ENCODE assay signal across 1 cellular context in genomic region chr22:39246690-39247332, GRCh38.
TF ChIP-seq lines count a peak whose summit lies in the region.

No MANE protein-coding gene starts in this region.

TF ChIP-seq in K562, 482 proteins besides CTCF, POLR2A, EP300 and RAD21 (continued from another document and continues in another):
- TF ChIP-seq E2F5 (CRISPR knock-in tag; IDR thresholded peaks at IDR 0.05) (no peak), HMG20A (CRISPR knock-in tag; conservative IDR thresholded peaks at IDR 0.05) (no peak), TAL1 (IDR thresholded peaks at IDR 0.05) (peak; percentile 71), ZBTB7A (IDR thresholded peaks at IDR 0.05; ENCODE audit: borderline replicate concordance, control insufficient read depth, low read depth, low read length) (no peak), MXI1 (IDR thresholded peaks at IDR 0.05; ENCODE audit: low read depth, low read length) (no peak), SMAD1 (IDR thresholded peaks at IDR 0.05; ENCODE audit: low read depth, low read length, partially characterized antibody) (no peak), ZNF174 (CRISPR knock-in tag; IDR thresholded peaks at IDR 0.05) (no peak), CREB3L1 (IDR thresholded peaks at IDR 0.05; ENCODE audit: borderline replicate concordance, low read depth) (no peak), SUPT5H (IDR thresholded peaks at IDR 0.05) (no peak), TAF9B (IDR thresholded peaks at IDR 0.05; ENCODE audit: partially characterized antibody) (no peak), RBM25 (IDR thresholded peaks at IDR 0.05; ENCODE audit: low read depth, low read length, severe bottlenecking) (peak; percentile 96), ZNF764 (CRISPR knock-in tag; IDR thresholded peaks at IDR 0.05; ENCODE audit: low read depth) (no peak), ESRRA (IDR thresholded peaks at IDR 0.05; ENCODE audit: borderline replicate concordance, low read depth) (peak; percentile 99), ZNF280A (IDR thresholded peaks at IDR 0.05; ENCODE audit: low read depth, partially characterized antibody) (no peak), BRD9 (IDR thresholded peaks at IDR 0.05; ENCODE audit: low read depth, partially characterized antibody) (peak; percentile 61), SP1 (CRISPR knock-in tag; IDR thresholded peaks at IDR 0.05) (no peak), ZKSCAN1 (IDR thresholded peaks at IDR 0.05; ENCODE audit: low read depth, low read length) (0 out of 2 replicates have a peak, but pooled peaks have one; percentile 68), PRPF4 (IDR thresholded peaks at IDR 0.05; ENCODE audit: insufficient read depth, low read depth, low read length, poor library complexity, severe bottlenecking) (no peak), NCOR1 (IDR thresholded peaks at IDR 0.05) (peak; percentile 75), MEF2A (IDR thresholded peaks at IDR 0.05; ENCODE audit: control insufficient read depth, low read depth, low read length) (peak; percentile 85), ZNF395 (CRISPR knock-in tag; IDR thresholded peaks at IDR 0.05) (no peak), FOXK1 (CRISPR knock-in tag; IDR thresholded peaks at IDR 0.05; ENCODE audit: borderline replicate concordance) (no peak), RCOR1 (IDR thresholded peaks at IDR 0.05; ENCODE audit: borderline replicate concordance in 1 of 2, low read depth in 2 of 2, low read length in 2 of 2) (peak in 1 of 2 experiments; percentile 39; a peak in 1 of 4 replicates), SREBF1 (IDR thresholded peaks at IDR 0.05; ENCODE audit: borderline replicate concordance, low read depth, low read length) (no peak), FOXP4 (CRISPR knock-in tag; IDR thresholded peaks at IDR 0.05; ENCODE audit: borderline replicate concordance) (no peak), CC2D1A (IDR thresholded peaks at IDR 0.05) (no peak), ZNF445 (CRISPR knock-in tag; IDR thresholded peaks at IDR 0.05; ENCODE audit: low read depth) (no peak), NR2F6 (CRISPR knock-in tag; IDR thresholded peaks at IDR 0.05) (no peak), SIN3B (IDR thresholded peaks at IDR 0.05; ENCODE audit: low read depth) (no peak), MAX (CRISPR knock-in tag; IDR thresholded peaks at IDR 0.05) (no peak), ZNF766 (CRISPR knock-in tag; conservative IDR thresholded peaks at IDR 0.05) (no peak), E2F8 (IDR thresholded peaks at IDR 0.05; ENCODE audit: low read depth, partially characterized antibody) (no peak), ZFP1 (CRISPR knock-in tag; IDR thresholded peaks at IDR 0.05) (no peak), MEIS2 (IDR thresholded peaks at IDR 0.05; ENCODE audit: partially characterized antibody) (peak; percentile 41), SOX6 (IDR thresholded peaks at IDR 0.05) (peak; percentile 77), ZNF511 (CRISPR knock-in tag; IDR thresholded peaks at IDR 0.05) (no peak), NFYB (IDR thresholded peaks at IDR 0.05; ENCODE audit: extremely low read depth, insufficient read length) (no peak), ZNF592 (IDR thresholded peaks at IDR 0.05) (no peak), CXXC5 (CRISPR knock-in tag; IDR thresholded peaks at IDR 0.05) (0 out of 2 replicates have a peak, but pooled peaks have one; percentile 27), ZNF24 (IDR thresholded peaks at IDR 0.05) (no peak), HEY1 (CRISPR knock-in tag; IDR thresholded peaks at IDR 0.05; ENCODE audit: borderline replicate concordance) (no peak), ZNF239 (CRISPR knock-in tag; IDR thresholded peaks at IDR 0.05) (no peak), KLF16 (IDR thresholded peaks at IDR 0.05) (peak; percentile 25; the same call in 1 of the 2 replicates), NFIC (IDR thresholded peaks at IDR 0.05) (peak; percentile 26; the same call in 1 of the 2 replicates), PML (IDR thresholded peaks at IDR 0.05; ENCODE audit: low read length) (0 out of 2 replicates have a peak, but pooled peaks have one; percentile 15), SIRT6 (IDR thresholded peaks at IDR 0.05; ENCODE audit: low read depth, low read length) (no peak), SMARCA5 (IDR thresholded peaks at IDR 0.05) (peak; percentile 89; the same call in 1 of the 2 replicates), ZNF584 (CRISPR knock-in tag; IDR thresholded peaks at IDR 0.05; ENCODE audit: low read depth) (no peak), ZEB2 (IDR thresholded peaks at IDR 0.05) (peak; percentile 60), ZFPM2 (CRISPR knock-in tag; IDR thresholded peaks at IDR 0.05) (no peak), E2F4 (CRISPR knock-in tag; IDR thresholded peaks at IDR 0.05; ENCODE audit: low read depth) (no peak)
